ENCODE assay signal across 15 cellular contexts in the genomic region with DNA sequence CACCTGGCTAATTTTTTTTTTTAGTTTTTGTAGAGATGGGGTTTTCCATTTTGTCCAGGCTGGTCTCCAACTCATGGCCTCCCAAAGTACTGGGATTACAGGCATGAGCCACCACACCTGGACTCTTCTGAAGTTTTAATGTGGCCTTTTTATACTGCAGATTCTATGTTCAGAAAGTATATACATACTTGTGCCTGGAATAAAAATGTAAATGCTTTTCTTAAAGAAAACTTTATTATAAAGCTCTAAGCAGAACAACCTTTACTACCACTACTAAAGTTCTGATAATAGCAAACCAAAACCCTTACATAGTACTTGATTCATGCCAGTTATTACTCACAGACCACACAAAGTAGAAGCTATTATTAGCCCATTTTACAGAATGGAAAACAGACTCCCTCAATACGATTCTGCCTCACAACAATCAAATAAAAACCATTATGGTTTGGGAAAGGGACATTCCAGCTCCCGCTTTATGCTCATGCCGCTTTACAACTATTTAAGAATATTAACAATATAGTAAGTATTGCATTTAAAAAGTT. TPM values are rescaled to one million over a fixed set of nuclear protein-coding genes. Genes with fewer than 3 reads are reported as not detected.
DNase-seq lines count a peak whose midpoint lies in the region; ATAC-seq and TF ChIP-seq lines count a peak whose summit lies in the region.
"Had no signal": no experiment of that assay in that cellular context is flagged by ENCODE, and none has a peak within 500 bp of the region (broad histone marks: within the 10 kb centered on the region; RNA-seq: fewer than 3 reads in every experiment).

No MANE protein-coding gene starts in this region.

- no peaks in the 10 kb centered on the region for H3K27me3 ChIP-seq in foreskin keratinocyte
- H3K27me3 ChIP-seq in esophagus muscularis mucosa, result no peaks in the 10 kb centered on the region

- H3K4me3 Mint-ChIP-seq in glutamatergic neuron (ENCODE audit: unreplicated experiment), result no peak overlapping the region
- H3K4me3 Mint-ChIP-seq in stimulated activated memory B cell treated with anti-CD40 and anti-IgM and Interleukin-4, amounts not matched to agents 10 μg/mL and 1 μg/mL and 100 μg/mL, for 72 hours, result no peak overlapping the region
- H3K4me3 Mint-ChIP-seq: CD14-positive monocyte, WTC11 had no signal

- TF ChIP-seq POLR2A in esophagus muscularis mucosa (IDR thresholded peaks at IDR 0.05; ENCODE audit: low read depth), result no peak

- H3K9me3 ChIP-seq in esophagus muscularis mucosa, result no peaks in the 10 kb centered on the region

- peaks cover 5% of the 10 kb centered on the region for H3K9me3 Mint-ChIP-seq in glutamatergic neuron (ENCODE audit: unreplicated experiment)
- H3K9me3 Mint-ChIP-seq in stimulated activated memory B cell treated with anti-CD40 and anti-IgM and Interleukin-4, amounts not matched to agents 10 μg/mL and 1 μg/mL and 100 μg/mL, for 72 hours, result no peaks in the 10 kb centered on the region
- H3K9me3 Mint-ChIP-seq: activated naive CD4-positive, alpha-beta T cell treated with anti-CD3 and anti-CD28 coated beads, Interleukin-2, amount 50 U/mL, for 72 hours; WTC11 had no signal

- WGBS in esophagus muscularis mucosa, result 95% methylated on average over 3 of the region's 3 CpGs

- H3K4me3 ChIP-seq in esophagus muscularis mucosa, result no peak overlapping the region

- peaks cover 7% of the 10 kb centered on the region for H3K4me1 ChIP-seq in foreskin keratinocyte
- H3K4me1 ChIP-seq in esophagus muscularis mucosa, result peaks cover 27 to 77% (median 71%) of the 10 kb centered on the region in 4 donors

- H3K27ac ChIP-seq in foreskin keratinocyte, result peak overlapping the region; percentile 4
- no peak overlapping the region for H3K27ac ChIP-seq in esophagus muscularis mucosa (replicated peaks in 1 of 4)

- ATAC-seq in GM18517 (IDR thresholded peaks at IDR 0.05; ENCODE audit: unreplicated experiment), result peak; percentile 33
- peak; percentile 18 for ATAC-seq in GM21390 (IDR thresholded peaks at IDR 0.05; ENCODE audit: unreplicated experiment)
- ATAC-seq in HG03521 (IDR thresholded peaks at IDR 0.05; ENCODE audit: unreplicated experiment), result peak; percentile 23
- no peak for ATAC-seq in foreskin keratinocyte
- ATAC-seq in esophagus mucosa, result no peak
- ATAC-seq in stimulated activated memory B cell treated with anti-CD40 and anti-IgM and Interleukin-4, amounts not matched to agents 10 μg/mL and 1 μg/mL and 100 μg/mL, for 72 hours, result no peak
- ATAC-seq: activated naive CD4-positive, alpha-beta T cell treated with anti-CD3 and anti-CD28 coated beads, Interleukin-2, amount 50 U/mL, for 72 hours; Panc1; WTC11 had no signal

- TF ChIP-seq EP300 in esophagus muscularis mucosa (IDR thresholded peaks at IDR 0.05), result no peak

- H3K36me3 ChIP-seq in esophagus muscularis mucosa, result no peaks in the 10 kb centered on the region

- peaks cover 25% of the 10 kb centered on the region for H3K4me1 Mint-ChIP-seq in glutamatergic neuron (ENCODE audit: low read depth, unreplicated experiment)
- H3K4me1 Mint-ChIP-seq in stimulated activated memory B cell treated with anti-CD40 and anti-IgM and Interleukin-4, amounts not matched to agents 10 μg/mL and 1 μg/mL and 100 μg/mL, for 72 hours, result peaks cover 48% of the 10 kb centered on the region

- no peaks in the 10 kb centered on the region for H3K27me3 Mint-ChIP-seq in glutamatergic neuron (ENCODE audit: unreplicated experiment)
- H3K27me3 Mint-ChIP-seq in stimulated activated memory B cell treated with anti-CD40 and anti-IgM and Interleukin-4, amounts not matched to agents 10 μg/mL and 1 μg/mL and 100 μg/mL, for 72 hours, result no peaks in the 10 kb centered on the region

- DNase-seq in foreskin keratinocyte (no peak), glutamatergic neuron (no peak), esophagus muscularis mucosa (ENCODE audit: extremely low spot score) (no peak)
- DNase-seq: central memory CD4-positive, alpha-beta T cell; NCI-H1694 treated with DMSO at 0.1 percent for 48 hours; retina had no signal

- no peaks in the 10 kb centered on the region for H3K36me3 Mint-ChIP-seq in glutamatergic neuron (ENCODE audit: unreplicated experiment)
- H3K36me3 Mint-ChIP-seq in stimulated activated memory B cell treated with anti-CD40 and anti-IgM and Interleukin-4, amounts not matched to agents 10 μg/mL and 1 μg/mL and 100 μg/mL, for 72 hours, result peaks cover 6% of the 10 kb centered on the region

- H3K27ac Mint-ChIP-seq in glutamatergic neuron (ENCODE audit: unreplicated experiment), result no peak overlapping the region
- H3K27ac Mint-ChIP-seq in stimulated activated memory B cell treated with anti-CD40 and anti-IgM and Interleukin-4, amounts not matched to agents 10 μg/mL and 1 μg/mL and 100 μg/mL, for 72 hours, result no peak overlapping the region

- intact Hi-C loops in esophagus muscularis mucosa (cut with DNase I), result no loop called here

- TF ChIP-seq CTCF in foreskin keratinocyte (conservative IDR thresholded peaks at IDR 0.05) (no peak), glutamatergic neuron (IDR thresholded peaks at IDR 0.05; ENCODE audit: partially characterized antibody, unreplicated experiment) (no peak), esophagus muscularis mucosa (IDR thresholded peaks at IDR 0.05) (no peak)

RNA-seq across cellular contexts. Expression of a gene that starts 5.3 kb away (rescaled TPM):
- 19.2 and 20.8 TPM in 2 replicates for total RNA-seq in foreskin keratinocyte
- 2.0 and 2.6 TPM in 2 replicates for polyA plus RNA-seq in foreskin keratinocyte
- total RNA-seq in glutamatergic neuron (ENCODE audit: unreplicated experiment), result 60.0 TPM
- 12.4 TPM for total RNA-seq in esophagus mucosa
- total RNA-seq in esophagus muscularis mucosa, result 10 to 100 TPM; 20.1 to 32.4 (median 25.5) TPM

Comparison
In these comparisons a context has a peak if more than half of its experiments do, and no peak if none do; other contexts are left out.
1. ATAC-seq: peak in GM18517 (single experiment), GM21390 (single experiment) and HG03521 (single experiment); none in foreskin keratinocyte (single experiment), esophagus mucosa (single experiment) and stimulated activated memory B cell treated with anti-CD40 and anti-IgM and Interleukin-4, amounts not matched to agents 10 μg/mL and 1 μg/mL and 100 μg/mL, for 72 hours (single experiment).